ENCODE assay signal across 8 cellular contexts in the genomic region with DNA sequence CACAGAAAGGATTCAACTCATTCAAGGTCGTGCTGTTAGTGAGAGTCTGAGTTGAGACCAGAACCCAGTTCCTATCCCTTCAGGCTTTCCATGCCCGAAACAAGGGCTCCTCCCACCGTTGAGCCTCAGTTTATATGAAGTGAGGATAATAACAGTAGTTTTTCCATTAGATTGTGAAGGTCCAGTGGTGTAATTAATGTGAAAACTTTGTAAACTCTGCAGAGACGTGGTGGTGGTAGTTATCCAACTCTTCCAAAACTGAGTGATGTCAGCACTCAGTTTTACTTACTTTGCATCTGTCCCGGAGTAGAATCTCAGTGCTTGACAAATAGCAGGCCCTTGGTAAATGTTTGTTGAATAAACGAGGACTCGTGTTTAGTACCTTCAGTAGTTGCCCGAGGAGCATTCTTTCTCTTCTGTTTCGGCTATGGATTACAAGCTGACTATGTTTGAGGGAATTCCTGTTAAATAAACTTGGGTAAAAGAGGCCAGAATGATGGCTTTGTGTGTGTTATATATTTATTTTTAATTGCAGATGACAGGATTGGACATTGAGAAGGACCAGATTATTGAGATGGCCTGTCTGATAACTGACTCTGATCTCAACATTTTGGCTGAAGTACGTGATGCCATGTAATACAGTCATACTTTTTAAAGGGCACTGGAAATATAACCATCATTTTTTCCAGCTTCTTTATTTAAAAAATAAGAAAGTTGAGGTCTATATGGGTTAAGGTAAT. TPM values are rescaled to one million over a fixed set of nuclear protein-coding genes. Genes with fewer than 3 reads are reported as not detected.
DNase-seq lines count a peak whose midpoint lies in the region; ATAC-seq and TF ChIP-seq lines count a peak whose summit lies in the region.

No MANE protein-coding gene starts in this region.

- no peaks in the 10 kb centered on the region for H3K27me3 Mint-ChIP-seq in CD4-positive, alpha-beta T cell

- 8% methylated on average over 10 of the region's 10 CpGs for WGBS in urinary bladder

- intact Hi-C loops in CD4-positive, alpha-beta T cell (cut with DNase I, micrococcal nuclease), result loop anchor here in 1 of 2 experiments (2.0 kb wide), 1 partner anchor 557 kb away; no protein-coding TSS in a partner anchor

- no peak overlapping the region for H3K27ac ChIP-seq in CD4-positive, alpha-beta T cell (ENCODE audit: low read depth, low read length)
- H3K27ac ChIP-seq in caudate nucleus (ENCODE audit: low read depth, low read length) (peak overlapping the region; percentile 23), urinary bladder (ENCODE audit: low read depth) (peak overlapping the region; percentile 76)

- no peak for ATAC-seq in CD4-positive, alpha-beta T cell (ENCODE audit: poor library complexity)
- ATAC-seq in GM18909 (IDR thresholded peaks at IDR 0.05; ENCODE audit: poor library complexity, unreplicated experiment) (no peak), HG02973 (IDR thresholded peaks at IDR 0.05; ENCODE audit: unreplicated experiment) (no peak)

- no peaks in the 10 kb centered on the region for H3K9me3 ChIP-seq in CD4-positive, alpha-beta T cell (ENCODE audit: control insufficient read depth, low read length)

- peak; percentile 5 for TF ChIP-seq CTCF in CD4-positive, alpha-beta T cell (IDR thresholded peaks at IDR 0.05)
- TF ChIP-seq CTCF in LNCaP clone FGC (IDR thresholded peaks at IDR 0.05; ENCODE audit: control insufficient read depth, extremely low read depth, insufficient read depth), result 0 out of 2 replicates have a peak, but pooled peaks have one; percentile 8

- no peaks in the 10 kb centered on the region for H3K9me3 Mint-ChIP-seq in CD4-positive, alpha-beta T cell

- H3K4me3 ChIP-seq in LNCaP clone FGC (ENCODE audit: low read depth, low read length) (peak overlapping the region; percentile 95), urinary bladder (ENCODE audit: low read depth, low read length) (peak overlapping the region; percentile 84)

- H3K4me3 Mint-ChIP-seq in CD4-positive, alpha-beta T cell, result peak overlapping the region; percentile 98

- peaks cover 36% of the 10 kb centered on the region for H3K4me1 Mint-ChIP-seq in CD4-positive, alpha-beta T cell (ENCODE audit: low read depth)

- H3K36me3 ChIP-seq in urinary bladder (ENCODE audit: insufficient read depth), result no peaks in the 10 kb centered on the region

- H3K4me1 ChIP-seq in urinary bladder (ENCODE audit: insufficient read depth), result no peaks in the 10 kb centered on the region

- H3K27ac Mint-ChIP-seq in CD4-positive, alpha-beta T cell, result peak overlapping the region; percentile 89

- no peaks in the 10 kb centered on the region for H3K27me3 ChIP-seq in CD4-positive, alpha-beta T cell (ENCODE audit: control insufficient read depth, insufficient read depth, low read length)

- DNase-seq in CD4-positive, alpha-beta T cell, result peak in 1 of 10 experiments; percentile 1
- no peak for DNase-seq in LNCaP clone FGC (ENCODE audit: low read depth)
- peak in 10 of 61 donors; percentile 16 to 49 (median 37) for DNase-seq in caudate nucleus (lab: John Stamatoyannopoulos, UW)
- DNase-seq in medulla oblongata (ENCODE audit: extremely low spot score), result peak; percentile 64
- DNase-seq in AML-193 (lab: John Stamatoyannopoulos, UW), result no peak

- CTCF ChIA-PET in CD4-positive, alpha-beta T cell (lab: Charles Lee), result interaction anchor here (1.6 kb wide), 1 partner anchor 45 kb away, joined by 3 read pairs; no protein-coding TSS in a partner anchor

- H3K36me3 Mint-ChIP-seq in CD4-positive, alpha-beta T cell (ENCODE audit: low read depth), result peaks cover 51% of the 10 kb centered on the region

- POLR2A ChIA-PET in CD4-positive, alpha-beta T cell (lab: Charles Lee), result interaction anchor here (1.0 kb wide), 1 partner anchor 29 kb away, joined by 3 read pairs; no protein-coding TSS in a partner anchor

RNA-seq across cellular contexts. Expression of a gene that starts 1.0 kb away (rescaled TPM):
- total RNA-seq in CD4-positive, alpha-beta T cell, result 10 to 100 TPM; 17.3 to 20.6 TPM
- total RNA-seq in urinary bladder, result 126 TPM
- 107 TPM for polyA plus RNA-seq in urinary bladder

RNA-seq across cellular contexts. Expression of a gene that starts 39.8 kb away (rescaled TPM):
- 10 to 100 TPM; 76.1 to 81.9 TPM for total RNA-seq in CD4-positive, alpha-beta T cell
- total RNA-seq in urinary bladder, result 39.2 TPM
- polyA plus RNA-seq in urinary bladder, result 29.4 TPM

RNA-seq across cellular contexts. Expression of a gene that starts 40.0 kb away (rescaled TPM):
- total RNA-seq in CD4-positive, alpha-beta T cell, result 1 to 10 TPM; 6.1 to 7.6 TPM
- 5.7 TPM for total RNA-seq in urinary bladder
- polyA plus RNA-seq in urinary bladder, result 8.6 TPM
